In genomic region chr19:55923556-55923955, GRCh38 we compare ENCODE assay signal across 42 cellular contexts. TPM values are rescaled to one million over a fixed set of nuclear protein-coding genes. Genes with fewer than 3 reads are reported as not detected.
"Had no signal": no experiment of that assay in that cellular context is flagged by ENCODE, and none has a peak within 500 bp of the region (broad histone marks: within the 10 kb centered on the region; RNA-seq: fewer than 3 reads in every experiment).

No MANE protein-coding gene starts in this region.

- H3K36me3 Mint-ChIP-seq: activated naive CD4-positive, alpha-beta T cell treated with anti-CD3 and anti-CD28 coated beads, Interleukin-2, amount 10 ng/mL, durations not matched to agents 7 days and 5 days; activated naive CD8-positive, alpha-beta T cell treated with anti-CD3 and anti-CD28 coated beads for 36 hours; activated naive CD8-positive, alpha-beta T cell treated with anti-CD3 and anti-CD28 coated beads, Interleukin-2, amount 10 ng/mL, durations not matched to agents 7 days and 5 days; brain had no signal

- H3K4me1 ChIP-seq: adrenal gland, ascending aorta, body of pancreas, breast epithelium had no signal

- H3K4me3 ChIP-seq: adrenal gland, ascending aorta, body of pancreas, breast epithelium, cardiac muscle cell had no signal

- H3K27me3 ChIP-seq: adrenal gland, ascending aorta, body of pancreas, brain microvascular endothelial cell, breast epithelium, cardiac muscle cell had no signal

- H3K27ac Mint-ChIP-seq: activated naive CD4-positive, alpha-beta T cell treated with anti-CD3 and anti-CD28 coated beads for 36 hours; activated naive CD4-positive, alpha-beta T cell treated with anti-CD3 and anti-CD28 coated beads, Interleukin-2, amount 10 ng/mL, durations not matched to agents 7 days and 5 days; activated naive CD4-positive, alpha-beta T cell treated with anti-CD3 and anti-CD28 coated beads, Interleukin-2, amount 50 U/mL, for 24 hours; activated naive CD4-positive, alpha-beta T cell treated with anti-CD3 and anti-CD28 coated beads, Interleukin-2, amount 50 U/mL, for 72 hours; activated naive CD8-positive, alpha-beta T cell; activated naive CD8-positive, alpha-beta T cell treated with anti-CD3 and anti-CD28 coated beads for 36 hours; activated naive CD8-positive, alpha-beta T cell treated with anti-CD3 and anti-CD28 coated beads, Interleukin-2, amount 10 ng/mL, durations not matched to agents 7 days and 5 days; activated naive CD8-positive, alpha-beta T cell treated with anti-CD3 and anti-CD28 coated beads, Interleukin-2, amount 50 U/mL, for 24 hours; activated T-cell treated with anti-CD3 and anti-CD28 coated beads, Interleukin-2, amount 50 U/mL, for 24 hours; activated T-cell treated with anti-CD3 and anti-CD28 coated beads, Interleukin-2, amount 50 U/mL, for 72 hours; activated T-helper 1 cell treated with anti-CD3 and anti-CD28 coated beads, Interleukin-12 subunit alpha, Interleukin-12 subunit beta, Interleukin-2, Interleukin-4 antibody, amounts not matched to agents 30 ng/mL and 10 ng/mL and 1 ng/mL, durations not matched to agents 14 hours and 24 hours and 36 hours; activated T-helper 17 cell treated with anti-CD3 and anti-CD28 coated beads, Interleukin-2, amount 50 U/mL, for 72 hours; activated T-helper 2 cell treated with anti-CD3 and anti-CD28 coated beads, Interferon-gamma antibody, Interleukin-2, Interleukin-4, amounts not matched to agents 10 μg/mL and 5 μg/mL and 100 μg/mL, durations not matched to agents 14 hours and 24 hours and 36 hours; brain had no signal

- ATAC-seq: activated naive CD4-positive, alpha-beta T cell treated with anti-CD3 and anti-CD28 coated beads, Interleukin-2, amount 50 U/mL, for 72 hours; activated naive CD8-positive, alpha-beta T cell treated with anti-CD3 and anti-CD28 coated beads, Interleukin-2, amount 50 U/mL, for 24 hours; activated T-cell treated with anti-CD3 and anti-CD28 coated beads, Interleukin-2, amount 50 U/mL, for 4 hours; activated T-cell treated with anti-CD3 and anti-CD28 coated beads, Interleukin-2, amount 50 U/mL, for 72 hours; activated T-helper 17 cell treated with anti-CD3 and anti-CD28 coated beads, Interleukin-2, amount 50 U/mL, for 72 hours; body of pancreas had no signal

- H3K36me3 ChIP-seq: adrenal gland, ascending aorta, brain microvascular endothelial cell, breast epithelium, cardiac muscle cell had no signal

- H3K27ac ChIP-seq: adrenal gland, ascending aorta, body of pancreas, brain microvascular endothelial cell, breast epithelium, cardiac muscle cell had no signal

- H3K27me3 Mint-ChIP-seq: activated naive CD4-positive, alpha-beta T cell treated with anti-CD3 and anti-CD28 coated beads, Interleukin-2, amount 10 ng/mL, durations not matched to agents 7 days and 5 days; activated naive CD8-positive, alpha-beta T cell treated with anti-CD3 and anti-CD28 coated beads, Interleukin-2, amount 10 ng/mL, durations not matched to agents 7 days and 5 days; activated naive CD8-positive, alpha-beta T cell treated with anti-CD3 and anti-CD28 coated beads, Interleukin-2, amount 50 U/mL, for 24 hours; activated T-cell treated with anti-CD3 and anti-CD28 coated beads, Interleukin-2, amount 50 U/mL, for 24 hours; brain had no signal

- H3K4me1 Mint-ChIP-seq: activated naive CD4-positive, alpha-beta T cell treated with anti-CD3 and anti-CD28 coated beads, Interleukin-2, amount 10 ng/mL, durations not matched to agents 7 days and 5 days; activated naive CD4-positive, alpha-beta T cell treated with anti-CD3 and anti-CD28 coated beads, Interleukin-2, amount 50 U/mL, for 24 hours; activated naive CD8-positive, alpha-beta T cell treated with anti-CD3 and anti-CD28 coated beads for 36 hours; activated naive CD8-positive, alpha-beta T cell treated with anti-CD3 and anti-CD28 coated beads, Interleukin-2, amount 10 ng/mL, durations not matched to agents 7 days and 5 days; activated naive CD8-positive, alpha-beta T cell treated with anti-CD3 and anti-CD28 coated beads, Interleukin-2, amount 50 U/mL, for 24 hours; activated T-helper 17 cell treated with anti-CD3 and anti-CD28 coated beads, Interleukin-2, amount 50 U/mL, for 72 hours; brain; central memory CD8-positive, alpha-beta T cell had no signal

- H3K4me3 Mint-ChIP-seq: activated naive CD4-positive, alpha-beta T cell treated with anti-CD3 and anti-CD28 coated beads for 36 hours; activated naive CD4-positive, alpha-beta T cell treated with anti-CD3 and anti-CD28 coated beads, Interleukin-2, amount 10 ng/mL, durations not matched to agents 7 days and 5 days; activated naive CD4-positive, alpha-beta T cell treated with anti-CD3 and anti-CD28 coated beads, Interleukin-2, amount 50 U/mL, for 24 hours; activated naive CD8-positive, alpha-beta T cell; activated naive CD8-positive, alpha-beta T cell treated with anti-CD3 and anti-CD28 coated beads for 36 hours; activated naive CD8-positive, alpha-beta T cell treated with anti-CD3 and anti-CD28 coated beads, Interleukin-2, amount 10 ng/mL, durations not matched to agents 7 days and 5 days; activated naive CD8-positive, alpha-beta T cell treated with anti-CD3 and anti-CD28 coated beads, Interleukin-2, amount 50 U/mL, for 24 hours; activated T-cell treated with anti-CD3 and anti-CD28 coated beads, Interleukin-2, amount 50 U/mL, for 24 hours; activated T-cell treated with anti-CD3 and anti-CD28 coated beads, Interleukin-2, amount 50 U/mL, for 4 hours; activated T-cell treated with anti-CD3 and anti-CD28 coated beads, Interleukin-2, amount 50 U/mL, for 72 hours; activated T-helper 1 cell treated with anti-CD3 and anti-CD28 coated beads, Interleukin-12 subunit alpha, Interleukin-12 subunit beta, Interleukin-2, Interleukin-4 antibody, amounts not matched to agents 30 ng/mL and 10 ng/mL and 1 ng/mL, durations not matched to agents 14 hours and 24 hours and 36 hours; activated T-helper 17 cell treated with anti-CD3 and anti-CD28 coated beads, Interleukin-2, amount 50 U/mL, for 72 hours; brain; central memory CD8-positive, alpha-beta T cell had no signal

- H3K9me3 ChIP-seq: ascending aorta had no signal

- DNase-seq: activated effector memory CD4-positive, alpha-beta T cell treated with anti-CD3 and anti-CD28 coated beads, Interleukin-2, amount 50 U/mL, for 16 hours; activated effector memory CD4-positive, alpha-beta T cell treated with Interleukin-2 at 50 U/mL for 16 hours; activated gamma-delta T cell; activated gamma-delta T cell treated with Interleukin-2 at 50 U/mL for 16 hours; activated naive CD4-positive, alpha-beta T cell; activated naive CD4-positive, alpha-beta T cell treated with anti-CD3 and anti-CD28 coated beads for 36 hours; activated naive CD4-positive, alpha-beta T cell treated with anti-CD3 and anti-CD28 coated beads, Interleukin-2, amount 10 ng/mL, durations not matched to agents 7 days and 5 days; activated naive CD4-positive, alpha-beta T cell treated with anti-CD3 and anti-CD28 coated beads, Interleukin-2, amount 50 U/mL, for 16 hours; activated naive CD4-positive, alpha-beta T cell treated with Interleukin-2 at 50 U/mL for 16 hours; activated naive CD8-positive, alpha-beta T cell treated with anti-CD3 and anti-CD28 coated beads for 36 hours; activated naive CD8-positive, alpha-beta T cell treated with anti-CD3 and anti-CD28 coated beads, Interleukin-2, amount 10 ng/mL, durations not matched to agents 7 days and 5 days; activated naive CD8-positive, alpha-beta T cell treated with anti-CD3 and anti-CD28 coated beads, Interleukin-2, amount 50 U/mL, for 24 hours; activated T-cell treated with anti-CD3 and anti-CD28 coated beads for 4 hours; activated T-cell treated with anti-CD3 and anti-CD28 coated beads, Interleukin-2, amount 50 U/mL, for 1 hour; activated T-cell treated with anti-CD3 and anti-CD28 coated beads, Interleukin-2, amount 50 U/mL, for 24 hours; activated T-cell treated with anti-CD3 and anti-CD28 coated beads, Interleukin-2, amount 50 U/mL, for 4 hours; activated T-cell treated with anti-CD3 and anti-CD28 coated beads, Interleukin-2, amount 50 U/mL, for 48 hours; activated T-cell treated with anti-CD3 and anti-CD28 coated beads, Interleukin-2, amount 50 U/mL, for 72 hours; adrenal gland; amniotic stem cell; amygdala; anterior cingulate cortex; aorta; body of pancreas; brain microvascular endothelial cell; caudate nucleus; central memory CD4-positive, alpha-beta T cell had no signal

RNA-seq across cellular contexts. Expression of gene NLRP13, which starts 8.6 kb away (rescaled TPM):
- total RNA-seq: activated naive CD4-positive, alpha-beta T cell treated with anti-CD3 and anti-CD28 coated beads for 36 hours; activated naive CD4-positive, alpha-beta T cell treated with anti-CD3 and anti-CD28 coated beads, Interleukin-2, amount 50 U/mL, for 72 hours; activated naive CD8-positive, alpha-beta T cell treated with anti-CD3 and anti-CD28 coated beads for 36 hours; activated naive CD8-positive, alpha-beta T cell treated with anti-CD3 and anti-CD28 coated beads, Interleukin-2, amount 10 ng/mL, durations not matched to agents 7 days and 5 days; activated T-cell treated with anti-CD3 and anti-CD28 coated beads, Interleukin-2, amount 50 U/mL, for 4 hours; activated T-cell treated with anti-CD3 and anti-CD28 coated beads, Interleukin-2, amount 50 U/mL, for 72 hours; activated T-helper 1 cell treated with anti-CD3 and anti-CD28 coated beads, Interleukin-12 subunit alpha, Interleukin-12 subunit beta, Interleukin-2, Interleukin-4 antibody, amounts not matched to agents 30 ng/mL and 10 ng/mL and 1 ng/mL, durations not matched to agents 14 hours and 24 hours and 36 hours; activated T-helper 17 cell treated with anti-CD3 and anti-CD28 coated beads, Interleukin-2, amount 50 U/mL, for 72 hours; activated T-helper 2 cell treated with anti-CD3 and anti-CD28 coated beads, Interferon-gamma antibody, Interleukin-2, Interleukin-4, amounts not matched to agents 10 μg/mL and 5 μg/mL and 100 μg/mL, durations not matched to agents 14 hours and 24 hours and 36 hours; adrenal gland; aorta; ascending aorta; astrocyte; body of pancreas; bronchial epithelial cell; cardiac muscle cell; cardiac septum had no signal
- polyA plus RNA-seq: adipose tissue, adrenal gland, aorta, cardiac muscle cell had no signal

RNA-seq across cellular contexts. Expression of gene NLRP8, which starts 24.1 kb away (rescaled TPM):
- total RNA-seq: activated naive CD4-positive, alpha-beta T cell treated with anti-CD3 and anti-CD28 coated beads for 36 hours; activated naive CD4-positive, alpha-beta T cell treated with anti-CD3 and anti-CD28 coated beads, Interleukin-2, amount 50 U/mL, for 72 hours; activated naive CD8-positive, alpha-beta T cell treated with anti-CD3 and anti-CD28 coated beads for 36 hours; activated naive CD8-positive, alpha-beta T cell treated with anti-CD3 and anti-CD28 coated beads, Interleukin-2, amount 10 ng/mL, durations not matched to agents 7 days and 5 days; activated T-cell treated with anti-CD3 and anti-CD28 coated beads, Interleukin-2, amount 50 U/mL, for 4 hours; activated T-cell treated with anti-CD3 and anti-CD28 coated beads, Interleukin-2, amount 50 U/mL, for 72 hours; activated T-helper 1 cell treated with anti-CD3 and anti-CD28 coated beads, Interleukin-12 subunit alpha, Interleukin-12 subunit beta, Interleukin-2, Interleukin-4 antibody, amounts not matched to agents 30 ng/mL and 10 ng/mL and 1 ng/mL, durations not matched to agents 14 hours and 24 hours and 36 hours; activated T-helper 17 cell treated with anti-CD3 and anti-CD28 coated beads, Interleukin-2, amount 50 U/mL, for 72 hours; activated T-helper 2 cell treated with anti-CD3 and anti-CD28 coated beads, Interferon-gamma antibody, Interleukin-2, Interleukin-4, amounts not matched to agents 10 μg/mL and 5 μg/mL and 100 μg/mL, durations not matched to agents 14 hours and 24 hours and 36 hours; adrenal gland; aorta; ascending aorta; astrocyte; body of pancreas; bronchial epithelial cell; cardiac muscle cell; cardiac septum had no signal
- polyA plus RNA-seq: adipose tissue, adrenal gland, aorta, cardiac muscle cell had no signal
